ENCODE assay signal across 29 cellular contexts in the genomic region with DNA sequence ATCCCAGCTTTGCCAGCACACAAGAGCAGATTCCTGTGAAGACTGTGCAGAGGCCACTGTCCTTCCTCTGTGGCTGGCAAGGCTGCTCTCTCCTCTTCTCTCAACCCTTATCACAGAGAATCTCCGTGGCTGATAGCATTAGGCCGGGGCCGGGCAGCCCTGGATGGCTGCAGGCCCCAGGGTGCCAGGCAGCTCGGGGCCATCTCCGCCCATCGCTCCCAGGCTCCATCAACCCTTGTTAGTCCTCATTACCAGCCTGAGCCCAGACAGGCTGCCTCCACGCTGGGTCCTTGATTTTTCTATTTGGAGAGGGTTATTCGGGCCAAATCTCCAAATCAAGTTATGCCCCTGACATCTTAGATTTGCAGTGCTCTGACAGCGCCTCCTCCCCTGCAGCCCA.
"Had no signal": no experiment of that assay in that cellular context is flagged by ENCODE, and none has a peak within 500 bp of the region (broad histone marks: within the 10 kb centered on the region; RNA-seq: fewer than 3 reads in every experiment).

No MANE protein-coding gene starts in this region.

- H3K4me3 Mint-ChIP-seq: dendritic cell treated with granulocyte-macrophage colony-stimulating factor and Interleukin-4, amounts not matched to agents 40 ng/mL and 50 ng/mL, for 4 days; endodermal cell; nephron progenitor cell; stimulated activated naive CD8-positive, alpha-beta T cell treated with anti-CD3 and anti-CD28 coated beads, Interleukin-15, amount 100 ng/mL, for 72 hours had no signal

- H3K36me3 Mint-ChIP-seq: naive thymus-derived CD8-positive, alpha-beta T cell had no signal

- H3K4me3 ChIP-seq: colonic mucosa, gastroesophageal sphincter, heart left ventricle, hepatocyte, left lung, right atrium auricular region, smooth muscle cell, suprapubic skin, transverse colon had no signal

- H3K4me1 Mint-ChIP-seq: naive thymus-derived CD8-positive, alpha-beta T cell; nephron progenitor cell; stimulated activated naive CD8-positive, alpha-beta T cell treated with anti-CD3 and anti-CD28 coated beads, Interleukin-15, amount 100 ng/mL, for 72 hours had no signal

- DNase-seq: colonic mucosa; effector CD8-positive, alpha-beta T cell; endodermal cell; foreskin keratinocyte; heart left ventricle; left cardiac atrium; left lung; mammary epithelial cell; naive thymus-derived CD8-positive, alpha-beta T cell; nephron progenitor cell; occipital lobe; stimulated activated CD4-positive, alpha-beta T cell treated with anti-CD3 and anti-CD28 coated beads, Interleukin-12 subunit alpha, Interleukin-12 subunit beta, amount 100 ng/mL, for 4 hours; stimulated activated CD4-positive, alpha-beta T cell treated with anti-CD3 and anti-CD28 coated beads, Interleukin-1b, Interleukin-23, amount 100 ng/mL, for 48 hours; stimulated activated CD4-positive, alpha-beta T cell treated with anti-CD3 and anti-CD28 coated beads, Interleukin-4, amount 100 ng/mL, for 1 hour; stimulated activated CD8-positive, alpha-beta memory T cell treated with anti-CD3 and anti-CD28 coated beads, Interleukin-4, amount 100 ng/mL, for 48 hours; stimulated activated naive CD4-positive, alpha-beta T cell; stimulated activated naive CD8-positive, alpha-beta T cell treated with anti-CD3 and anti-CD28 coated beads, Interleukin-15, amount 100 ng/mL, for 72 hours; transverse colon had no signal

- H3K9me3 Mint-ChIP-seq: dendritic cell treated with granulocyte-macrophage colony-stimulating factor and Interleukin-4, amounts not matched to agents 40 ng/mL and 50 ng/mL, for 4 days; endodermal cell; naive thymus-derived CD8-positive, alpha-beta T cell; nephron progenitor cell; stimulated activated naive CD8-positive, alpha-beta T cell treated with anti-CD3 and anti-CD28 coated beads, Interleukin-15, amount 100 ng/mL, for 72 hours had no signal

- H3K27ac Mint-ChIP-seq: dendritic cell treated with granulocyte-macrophage colony-stimulating factor and Interleukin-4, amounts not matched to agents 40 ng/mL and 50 ng/mL, for 4 days; endodermal cell; naive thymus-derived CD8-positive, alpha-beta T cell; progenitor cell of endocrine pancreas; stimulated activated naive CD8-positive, alpha-beta T cell treated with anti-CD3 and anti-CD28 coated beads, Interleukin-15, amount 100 ng/mL, for 72 hours had no signal

- H3K27me3 ChIP-seq: colonic mucosa, right atrium auricular region had no signal

- ATAC-seq: esophagus mucosa; foreskin keratinocyte; gastroesophageal sphincter; heart left ventricle; left cardiac atrium; left lung; naive thymus-derived CD8-positive, alpha-beta T cell; sciatic nerve; stimulated activated naive CD8-positive, alpha-beta T cell treated with anti-CD3 and anti-CD28 coated beads, Interleukin-15, amount 100 ng/mL, for 72 hours had no signal

- H3K27ac ChIP-seq: colonic mucosa, epithelial cell of prostate, foreskin keratinocyte, gastroesophageal sphincter, heart left ventricle, hepatocyte, left lung, parathyroid adenoma, right atrium auricular region, suprapubic skin, transverse colon had no signal

- H3K9me3 ChIP-seq: colonic mucosa, gastroesophageal sphincter, heart left ventricle, left lung, right atrium auricular region, suprapubic skin, transverse colon had no signal

- H3K4me1 ChIP-seq: colonic mucosa, foreskin keratinocyte, gastroesophageal sphincter, heart left ventricle, left lung, parathyroid adenoma, right atrium auricular region, suprapubic skin, transverse colon had no signal

- H3K36me3 ChIP-seq: colonic mucosa, gastroesophageal sphincter, heart left ventricle, left lung, right atrium auricular region, suprapubic skin, transverse colon had no signal
